ENCODE assay signal across 1 cellular context in the genomic region with DNA sequence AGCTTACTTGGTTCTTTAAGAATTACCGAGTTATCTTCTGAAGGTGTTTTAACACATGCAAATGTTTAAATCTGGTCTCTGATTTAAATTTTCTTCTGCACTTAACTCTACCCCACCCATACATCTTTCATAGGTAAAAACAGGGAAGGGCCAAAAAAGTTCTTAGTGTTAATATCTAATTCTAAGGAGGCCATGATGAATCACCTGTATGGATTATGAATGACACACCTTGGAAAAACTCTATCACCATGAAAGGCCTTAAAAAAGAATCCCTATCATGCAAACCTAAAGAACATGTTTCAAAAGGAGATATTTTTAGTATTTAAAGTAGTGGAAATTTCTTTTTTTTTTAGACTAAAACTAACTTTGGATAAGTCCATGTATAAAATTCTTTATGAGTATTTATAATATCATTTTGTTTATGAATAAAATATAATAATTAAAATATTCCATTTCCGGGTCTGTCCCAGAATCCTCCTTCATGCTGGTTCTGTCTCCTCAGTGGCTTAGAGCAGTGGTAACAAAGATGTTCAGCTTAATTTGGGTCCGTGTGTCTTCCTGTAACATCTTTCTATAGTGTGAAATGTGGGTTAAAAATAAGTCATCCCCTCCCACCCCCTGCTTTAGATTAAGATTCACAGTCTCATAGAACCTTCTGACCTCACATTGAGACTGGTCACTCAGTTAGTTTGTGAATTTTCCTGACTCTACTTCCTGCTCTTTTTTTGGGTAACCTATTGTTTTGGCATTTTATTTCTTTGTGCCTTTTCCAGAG.
TF ChIP-seq lines count a peak whose summit lies in the region.

No MANE protein-coding gene starts in this region.

TF ChIP-seq in H1, 55 proteins besides CTCF, POLR2A, EP300 and RAD21:
- TF ChIP-seq FOSL1 (IDR thresholded peaks at IDR 0.05; ENCODE audit: insufficient read depth, low read depth, low read length), result no peak
- TF ChIP-seq HDAC2 (IDR thresholded peaks at IDR 0.05; ENCODE audit: borderline replicate concordance in 1 of 2, low read depth in 2 of 2, low read length in 2 of 2), result no peak
- TF ChIP-seq EZH2 (IDR thresholded peaks at IDR 0.05; ENCODE audit: low read depth, low read length, severe bottlenecking), result no peak
- no peak for TF ChIP-seq BCL11A (IDR thresholded peaks at IDR 0.05; ENCODE audit: low read depth in 2 of 2, low read length in 2 of 2)
- TF ChIP-seq TAF1 (IDR thresholded peaks at IDR 0.05; ENCODE audit: low read depth, low read length), result no peak
- TF ChIP-seq HDAC6 (IDR thresholded peaks at IDR 0.05; ENCODE audit: low read depth, low read length), result no peak
- no peak for TF ChIP-seq ZNF274 (IDR thresholded peaks at IDR 0.05; ENCODE audit: borderline replicate concordance, extremely low read depth, low read length)
- no peak for TF ChIP-seq SIX5 (IDR thresholded peaks at IDR 0.05; ENCODE audit: low read depth, low read length)
- no peak for TF ChIP-seq SIN3A (conservative IDR thresholded peaks at IDR 0.05 in 1 of 2, IDR thresholded peaks at IDR 0.05 in 1 of 2; ENCODE audit: low read depth in 1 of 2, low read length in 2 of 2)
- no peak for TF ChIP-seq YY1 (IDR thresholded peaks at IDR 0.05; ENCODE audit: low read depth, low read length)
- no peak for TF ChIP-seq KDM1A (IDR thresholded peaks at IDR 0.05; ENCODE audit: borderline replicate concordance, low read length)
- no peak for TF ChIP-seq MAFK (IDR thresholded peaks at IDR 0.05; ENCODE audit: low read depth, low read length)
- no peak for TF ChIP-seq CHD1 (IDR thresholded peaks at IDR 0.05; ENCODE audit: low read depth, low read length)
- TF ChIP-seq, protein P1, sequence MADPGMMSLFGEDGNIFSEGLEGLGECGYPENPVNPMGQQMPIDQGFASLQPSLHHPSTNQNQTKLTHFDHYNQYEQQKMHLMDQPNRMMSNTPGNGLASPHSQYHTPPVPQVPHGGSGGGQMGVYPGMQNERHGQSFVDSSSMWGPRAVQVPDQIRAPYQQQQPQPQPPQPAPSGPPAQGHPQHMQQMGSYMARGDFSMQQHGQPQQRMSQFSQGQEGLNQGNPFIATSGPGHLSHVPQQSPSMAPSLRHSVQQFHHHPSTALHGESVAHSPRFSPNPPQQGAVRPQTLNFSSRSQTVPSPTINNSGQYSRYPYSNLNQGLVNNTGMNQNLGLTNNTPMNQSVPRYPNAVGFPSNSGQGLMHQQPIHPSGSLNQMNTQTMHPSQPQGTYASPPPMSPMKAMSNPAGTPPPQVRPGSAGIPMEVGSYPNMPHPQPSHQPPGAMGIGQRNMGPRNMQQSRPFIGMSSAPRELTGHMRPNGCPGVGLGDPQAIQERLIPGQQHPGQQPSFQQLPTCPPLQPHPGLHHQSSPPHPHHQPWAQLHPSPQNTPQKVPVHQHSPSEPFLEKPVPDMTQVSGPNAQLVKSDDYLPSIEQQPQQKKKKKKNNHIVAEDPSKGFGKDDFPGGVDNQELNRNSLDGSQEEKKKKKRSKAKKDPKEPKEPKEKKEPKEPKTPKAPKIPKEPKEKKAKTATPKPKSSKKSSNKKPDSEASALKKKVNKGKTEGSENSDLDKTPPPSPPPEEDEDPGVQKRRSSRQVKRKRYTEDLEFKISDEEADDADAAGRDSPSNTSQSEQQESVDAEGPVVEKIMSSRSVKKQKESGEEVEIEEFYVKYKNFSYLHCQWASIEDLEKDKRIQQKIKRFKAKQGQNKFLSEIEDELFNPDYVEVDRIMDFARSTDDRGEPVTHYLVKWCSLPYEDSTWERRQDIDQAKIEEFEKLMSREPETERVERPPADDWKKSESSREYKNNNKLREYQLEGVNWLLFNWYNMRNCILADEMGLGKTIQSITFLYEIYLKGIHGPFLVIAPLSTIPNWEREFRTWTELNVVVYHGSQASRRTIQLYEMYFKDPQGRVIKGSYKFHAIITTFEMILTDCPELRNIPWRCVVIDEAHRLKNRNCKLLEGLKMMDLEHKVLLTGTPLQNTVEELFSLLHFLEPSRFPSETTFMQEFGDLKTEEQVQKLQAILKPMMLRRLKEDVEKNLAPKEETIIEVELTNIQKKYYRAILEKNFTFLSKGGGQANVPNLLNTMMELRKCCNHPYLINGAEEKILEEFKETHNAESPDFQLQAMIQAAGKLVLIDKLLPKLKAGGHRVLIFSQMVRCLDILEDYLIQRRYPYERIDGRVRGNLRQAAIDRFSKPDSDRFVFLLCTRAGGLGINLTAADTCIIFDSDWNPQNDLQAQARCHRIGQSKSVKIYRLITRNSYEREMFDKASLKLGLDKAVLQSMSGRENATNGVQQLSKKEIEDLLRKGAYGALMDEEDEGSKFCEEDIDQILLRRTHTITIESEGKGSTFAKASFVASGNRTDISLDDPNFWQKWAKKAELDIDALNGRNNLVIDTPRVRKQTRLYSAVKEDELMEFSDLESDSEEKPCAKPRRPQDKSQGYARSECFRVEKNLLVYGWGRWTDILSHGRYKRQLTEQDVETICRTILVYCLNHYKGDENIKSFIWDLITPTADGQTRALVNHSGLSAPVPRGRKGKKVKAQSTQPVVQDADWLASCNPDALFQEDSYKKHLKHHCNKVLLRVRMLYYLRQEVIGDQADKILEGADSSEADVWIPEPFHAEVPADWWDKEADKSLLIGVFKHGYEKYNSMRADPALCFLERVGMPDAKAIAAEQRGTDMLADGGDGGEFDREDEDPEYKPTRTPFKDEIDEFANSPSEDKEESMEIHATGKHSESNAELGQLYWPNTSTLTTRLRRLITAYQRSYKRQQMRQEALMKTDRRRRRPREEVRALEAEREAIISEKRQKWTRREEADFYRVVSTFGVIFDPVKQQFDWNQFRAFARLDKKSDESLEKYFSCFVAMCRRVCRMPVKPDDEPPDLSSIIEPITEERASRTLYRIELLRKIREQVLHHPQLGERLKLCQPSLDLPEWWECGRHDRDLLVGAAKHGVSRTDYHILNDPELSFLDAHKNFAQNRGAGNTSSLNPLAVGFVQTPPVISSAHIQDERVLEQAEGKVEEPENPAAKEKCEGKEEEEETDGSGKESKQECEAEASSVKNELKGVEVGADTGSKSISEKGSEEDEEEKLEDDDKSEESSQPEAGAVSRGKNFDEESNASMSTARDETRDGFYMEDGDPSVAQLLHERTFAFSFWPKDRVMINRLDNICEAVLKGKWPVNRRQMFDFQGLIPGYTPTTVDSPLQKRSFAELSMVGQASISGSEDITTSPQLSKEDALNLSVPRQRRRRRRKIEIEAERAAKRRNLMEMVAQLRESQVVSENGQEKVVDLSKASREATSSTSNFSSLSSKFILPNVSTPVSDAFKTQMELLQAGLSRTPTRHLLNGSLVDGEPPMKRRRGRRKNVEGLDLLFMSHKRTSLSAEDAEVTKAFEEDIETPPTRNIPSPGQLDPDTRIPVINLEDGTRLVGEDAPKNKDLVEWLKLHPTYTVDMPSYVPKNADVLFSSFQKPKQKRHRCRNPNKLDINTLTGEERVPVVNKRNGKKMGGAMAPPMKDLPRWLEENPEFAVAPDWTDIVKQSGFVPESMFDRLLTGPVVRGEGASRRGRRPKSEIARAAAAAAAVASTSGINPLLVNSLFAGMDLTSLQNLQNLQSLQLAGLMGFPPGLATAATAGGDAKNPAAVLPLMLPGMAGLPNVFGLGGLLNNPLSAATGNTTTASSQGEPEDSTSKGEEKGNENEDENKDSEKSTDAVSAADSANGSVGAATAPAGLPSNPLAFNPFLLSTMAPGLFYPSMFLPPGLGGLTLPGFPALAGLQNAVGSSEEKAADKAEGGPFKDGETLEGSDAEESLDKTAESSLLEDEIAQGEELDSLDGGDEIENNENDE (IDR thresholded peaks at IDR 0.05; ENCODE audit: insufficient replicate concordance, low read length), result no peak
- TF ChIP-seq, protein P2, sequence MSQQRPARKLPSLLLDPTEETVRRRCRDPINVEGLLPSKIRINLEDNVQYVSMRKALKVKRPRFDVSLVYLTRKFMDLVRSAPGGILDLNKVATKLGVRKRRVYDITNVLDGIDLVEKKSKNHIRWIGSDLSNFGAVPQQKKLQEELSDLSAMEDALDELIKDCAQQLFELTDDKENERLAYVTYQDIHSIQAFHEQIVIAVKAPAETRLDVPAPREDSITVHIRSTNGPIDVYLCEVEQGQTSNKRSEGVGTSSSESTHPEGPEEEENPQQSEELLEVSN (IDR thresholded peaks at IDR 0.05), result no peak
- TF ChIP-seq SP1 (IDR thresholded peaks at IDR 0.05; ENCODE audit: low read depth, low read length), result no peak
- no peak for TF ChIP-seq CBX5 (IDR thresholded peaks at IDR 0.05; ENCODE audit: low read depth, low read length)
- TF ChIP-seq GABPA (IDR thresholded peaks at IDR 0.05; ENCODE audit: borderline replicate concordance, insufficient read depth, low read length), result no peak
